In the genomic region with DNA sequence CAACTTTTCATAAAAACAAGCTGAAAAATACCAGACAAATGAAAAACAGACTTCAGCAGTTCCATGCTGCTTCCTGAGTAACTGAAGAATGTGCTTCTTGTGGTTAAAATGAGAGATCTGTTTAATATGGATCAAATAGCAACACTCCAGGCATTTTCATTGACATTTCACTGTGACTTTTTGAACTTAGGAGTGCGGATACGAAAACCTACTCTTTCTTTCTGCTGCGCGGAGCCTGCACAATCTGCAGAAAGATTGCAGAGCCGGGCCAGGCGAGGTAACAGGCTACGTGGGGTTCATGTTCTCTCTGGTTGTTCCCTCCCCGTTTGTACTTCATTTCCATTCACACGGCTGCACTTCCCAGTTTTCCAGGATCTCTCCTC, we compare ENCODE assay signal across 8 cellular contexts. TPM values are rescaled to one million over a fixed set of nuclear protein-coding genes. Genes with fewer than 3 reads are reported as not detected.
DNase-seq lines count a peak whose midpoint lies in the region; ATAC-seq and TF ChIP-seq lines count a peak whose summit lies in the region.

No MANE protein-coding gene starts in this region.

- no peaks in the 10 kb centered on the region; the same call in 1 of the 2 replicates for H3K9me3 ChIP-seq in SJSA1 (replicated peaks)
- no peaks in the 10 kb centered on the region for H3K9me3 ChIP-seq in neural cell (ENCODE audit: low read length)

- no peak for DNase-seq in activated T-cell treated with anti-CD3 and anti-CD28 coated beads, Interleukin-2, amount 50 U/mL, for 24 hours
- DNase-seq in activated T-cell treated with anti-CD3 and anti-CD28 coated beads, Interleukin-2, amount 50 U/mL, for 1 hour: no peak
- DNase-seq in SJSA1 (ENCODE audit: low read depth in 1 of 2, low spot score in 2 of 2): no peak
- DNase-seq in epithelial cell of proximal tubule (ENCODE audit: low read depth): no peak
- no peak for DNase-seq in NCI-H2081 (lab: John Stamatoyannopoulos, UW)
- DNase-seq in stimulated activated CD4-positive, alpha-beta T cell treated with anti-CD3 and anti-CD28 coated beads, Interleukin-4, amount 100 ng/mL, for 1 hour: no peak

- no peaks in the 10 kb centered on the region for H3K36me3 ChIP-seq in SJSA1
- no peaks in the 10 kb centered on the region for H3K36me3 ChIP-seq in neural cell (ENCODE audit: insufficient read depth, low read length)

- H3F3A ChIP-seq in neural cell (ENCODE audit: insufficient read depth, low read length, poor library complexity, severe bottlenecking): no peaks in the 10 kb centered on the region

- peak overlapping the region; percentile 60 for H3K4me3 ChIP-seq in SJSA1
- H3K4me3 ChIP-seq in epithelial cell of proximal tubule (ENCODE audit: low read depth, low read length): peak overlapping the region; percentile 95
- peak overlapping the region; percentile 81 for H3K4me3 ChIP-seq in neural cell (ENCODE audit: low read length)

- H3K4me3 Mint-ChIP-seq in activated T-cell treated with anti-CD3 and anti-CD28 coated beads, Interleukin-2, amount 50 U/mL, for 24 hours: peak overlapping the region; percentile 83

- peak overlapping the region; percentile 46 for H2AFZ ChIP-seq in neural cell (ENCODE audit: low read depth, low read length)

- no peaks in the 10 kb centered on the region for H3K27me3 Mint-ChIP-seq in activated T-cell treated with anti-CD3 and anti-CD28 coated beads, Interleukin-2, amount 50 U/mL, for 24 hours

- TF ChIP-seq CTCF in epithelial cell of proximal tubule (conservative IDR thresholded peaks at IDR 0.05; ENCODE audit: low read depth, low read length) (no peak), neural cell (IDR thresholded peaks at IDR 0.05; ENCODE audit: poor library complexity, severe bottlenecking) (no peak)

- peaks cover 40% of the 10 kb centered on the region for H3K4me1 Mint-ChIP-seq in activated T-cell treated with anti-CD3 and anti-CD28 coated beads, Interleukin-2, amount 50 U/mL, for 24 hours (ENCODE audit: low read depth)

- H3K27me3 ChIP-seq in SJSA1 (replicated peaks) (no peaks in the 10 kb centered on the region), neural cell (ENCODE audit: insufficient read depth, low read depth, low read length) (no peaks in the 10 kb centered on the region)

- peak overlapping the region; percentile 83 for H3K9ac ChIP-seq in neural cell (ENCODE audit: low read length)

- peaks cover 14% of the 10 kb centered on the region for H3K79me2 ChIP-seq in neural cell (replicated peaks; ENCODE audit: insufficient read depth, low read length)

- peak overlapping the region; percentile 89 for H3K27ac Mint-ChIP-seq in activated T-cell treated with anti-CD3 and anti-CD28 coated beads, Interleukin-2, amount 50 U/mL, for 24 hours

- H3K27ac ChIP-seq in SJSA1: peak overlapping the region; percentile 9; the same call in 1 of the 2 replicates
- peak overlapping the region; percentile 73 for H3K27ac ChIP-seq in neural cell (ENCODE audit: low read length)

- H3K36me3 Mint-ChIP-seq in activated T-cell treated with anti-CD3 and anti-CD28 coated beads, Interleukin-2, amount 50 U/mL, for 24 hours (ENCODE audit: low read depth): peaks cover 14% of the 10 kb centered on the region

- ATAC-seq in GM18873 (IDR thresholded peaks at IDR 0.05; ENCODE audit: low FRiP score, unreplicated experiment): no peak

- TF ChIP-seq EP300 in neural cell (conservative IDR thresholded peaks at IDR 0.05; ENCODE audit: poor library complexity, severe bottlenecking): no peak

- TF ChIP-seq RAD21 in neural cell (conservative IDR thresholded peaks at IDR 0.05): no peak

- no peaks in the 10 kb centered on the region for H3K9me3 Mint-ChIP-seq in activated T-cell treated with anti-CD3 and anti-CD28 coated beads, Interleukin-2, amount 50 U/mL, for 24 hours

- H3K4me2 ChIP-seq in neural cell (ENCODE audit: low read length): peak overlapping the region; percentile 87

- H3K4me1 ChIP-seq in SJSA1 (replicated peaks): peaks cover 34% of the 10 kb centered on the region

- no peaks in the 10 kb centered on the region for H4K20me1 ChIP-seq in neural cell (ENCODE audit: insufficient read depth)

- H3K9me2 ChIP-seq in neural cell (ENCODE audit: insufficient read depth, low read length): no peaks in the 10 kb centered on the region

TF ChIP-seq in neural cell, 6 proteins besides CTCF, POLR2A, EP300 and RAD21:
- TF ChIP-seq, protein P1, sequence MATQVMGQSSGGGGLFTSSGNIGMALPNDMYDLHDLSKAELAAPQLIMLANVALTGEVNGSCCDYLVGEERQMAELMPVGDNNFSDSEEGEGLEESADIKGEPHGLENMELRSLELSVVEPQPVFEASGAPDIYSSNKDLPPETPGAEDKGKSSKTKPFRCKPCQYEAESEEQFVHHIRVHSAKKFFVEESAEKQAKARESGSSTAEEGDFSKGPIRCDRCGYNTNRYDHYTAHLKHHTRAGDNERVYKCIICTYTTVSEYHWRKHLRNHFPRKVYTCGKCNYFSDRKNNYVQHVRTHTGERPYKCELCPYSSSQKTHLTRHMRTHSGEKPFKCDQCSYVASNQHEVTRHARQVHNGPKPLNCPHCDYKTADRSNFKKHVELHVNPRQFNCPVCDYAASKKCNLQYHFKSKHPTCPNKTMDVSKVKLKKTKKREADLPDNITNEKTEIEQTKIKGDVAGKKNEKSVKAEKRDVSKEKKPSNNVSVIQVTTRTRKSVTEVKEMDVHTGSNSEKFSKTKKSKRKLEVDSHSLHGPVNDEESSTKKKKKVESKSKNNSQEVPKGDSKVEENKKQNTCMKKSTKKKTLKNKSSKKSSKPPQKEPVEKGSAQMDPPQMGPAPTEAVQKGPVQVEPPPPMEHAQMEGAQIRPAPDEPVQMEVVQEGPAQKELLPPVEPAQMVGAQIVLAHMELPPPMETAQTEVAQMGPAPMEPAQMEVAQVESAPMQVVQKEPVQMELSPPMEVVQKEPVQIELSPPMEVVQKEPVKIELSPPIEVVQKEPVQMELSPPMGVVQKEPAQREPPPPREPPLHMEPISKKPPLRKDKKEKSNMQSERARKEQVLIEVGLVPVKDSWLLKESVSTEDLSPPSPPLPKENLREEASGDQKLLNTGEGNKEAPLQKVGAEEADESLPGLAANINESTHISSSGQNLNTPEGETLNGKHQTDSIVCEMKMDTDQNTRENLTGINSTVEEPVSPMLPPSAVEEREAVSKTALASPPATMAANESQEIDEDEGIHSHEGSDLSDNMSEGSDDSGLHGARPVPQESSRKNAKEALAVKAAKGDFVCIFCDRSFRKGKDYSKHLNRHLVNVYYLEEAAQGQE (IDR thresholded peaks at IDR 0.05; ENCODE audit: borderline replicate concordance): peak; percentile 9
- no peak for TF ChIP-seq SMC3 (conservative IDR thresholded peaks at IDR 0.05; ENCODE audit: poor library complexity)

RNA-seq across cellular contexts. Expression of a gene that starts 0.6 kb away (rescaled TPM):
- 5.8 and 9.1 TPM in 2 replicates for total RNA-seq in SJSA1 (2014; rRNA removed; shearing (Covaris generic))
- total RNA-seq in epithelial cell of proximal tubule: 11.3 and 18.4 TPM in 2 replicates
- 15.3 and 18.8 TPM in 2 replicates for polyA plus RNA-seq in neural cell
- polyA minus RNA-seq in neural cell: 48.5 and 50.4 TPM in 2 replicates

RNA-seq across cellular contexts. Expression of a gene that starts 10.1 kb away (rescaled TPM):
- total RNA-seq in SJSA1 (2014; rRNA removed; shearing (Covaris generic)): 52.5 and 59.4 TPM in 2 replicates
- 20.2 and 44.1 TPM in 2 replicates for total RNA-seq in epithelial cell of proximal tubule
- 16.7 and 24.1 TPM in 2 replicates for polyA plus RNA-seq in neural cell
- polyA minus RNA-seq in neural cell: 45.8 and 52.7 TPM in 2 replicates
